ENCODE assay signal across 10 cellular contexts in genomic region chr17:40347319-40348135, GRCh38. TPM values are rescaled to one million over a fixed set of nuclear protein-coding genes. Genes with fewer than 3 reads are reported as not detected.
DNase-seq lines count a peak whose midpoint lies in the region; TF ChIP-seq lines count a peak whose summit lies in the region.
"Had no signal": no experiment of that assay in that cellular context is flagged by ENCODE, and none has a peak within 500 bp of the region (broad histone marks: within the 10 kb centered on the region; RNA-seq: fewer than 3 reads in every experiment).

No MANE protein-coding gene starts in this region.

- no peaks in the 10 kb centered on the region for H3K27me3 ChIP-seq in liver (ENCODE audit: control insufficient read depth in 4 of 4, insufficient read depth in 4 of 4, low read length in 3 of 4)

- no peak overlapping the region for H3K9ac ChIP-seq in liver (ENCODE audit: low read depth in 1 of 2, low read length in 2 of 2)

- POLR2A ChIA-PET in HEK293T (lab: Yijun Ruan, JAX), result no interaction called here

- WGBS in liver, result 50% methylated on average over 9 of the region's 9 CpGs

- DNase-seq in LHCN-M2 (ENCODE audit: low read depth), result peak; percentile 36
- peak in 41 of 56 donors; percentile 26 to 82 (median 53) for DNase-seq in amygdala (lab: John Stamatoyannopoulos, UW)
- DNase-seq in SIG-M5 treated with dmso at 0.1 percent for 504 hours (lab: John Stamatoyannopoulos, UW; ENCODE audit: unreplicated experiment), result no peak
- no peak for DNase-seq in SK-N-DZ (ENCODE audit: low spot score)
- DNase-seq in HEK293T (ENCODE audit: extremely low spot score), result no peak
- DNase-seq in NCI-H2196 treated with DMSO at 0.1 percent for 48 hours (lab: John Stamatoyannopoulos, UW; ENCODE audit: unreplicated experiment), result no peak
- DNase-seq: NCI-H1105 had no signal

- H3K27ac ChIP-seq in liver (ENCODE audit: low read depth in 1 of 2, low read length in 2 of 2) (peak overlapping the region; percentile 97 to 99), skin epidermis (peak overlapping the region in 19 of 21 experiments; percentile 3 to 96 (median 85))

- H3K4me1 ChIP-seq in liver (ENCODE audit: control insufficient read depth in 4 of 4, insufficient read depth in 4 of 4, low read length in 3 of 4), result peaks cover 47 to 97% (median 91%) of the 10 kb centered on the region in 4 donors

- no peak for TF ChIP-seq CTCF in liver (IDR thresholded peaks at IDR 0.05; ENCODE audit: low read depth, low read length, missing input control)

- CTCF ChIA-PET in HEK293T (lab: Yijun Ruan, JAX), result interaction anchor here (0.8 kb wide), 1 partner anchor 44 kb away, joined by 4 read pairs; no protein-coding TSS in a partner anchor

- H3K4me3 ChIP-seq in liver (ENCODE audit: low read depth in 1 of 3, low read length in 3 of 3) (no peak overlapping the region), skin epidermis (no peak overlapping the region)

- no peaks in the 10 kb centered on the region for H3K9me3 ChIP-seq in liver (ENCODE audit: control insufficient read depth in 4 of 4, low read length in 3 of 4)

- peaks cover 0 to 4% (median 2%) of the 10 kb centered on the region in 4 donors for H3K36me3 ChIP-seq in liver (ENCODE audit: control insufficient read depth in 4 of 4, insufficient read depth in 3 of 4, low read depth in 1 of 4, low read length in 3 of 4)

- no peak for TF ChIP-seq RAD21 in liver (IDR thresholded peaks at IDR 0.05)

TF ChIP-seq in liver, 16 proteins besides CTCF, POLR2A, EP300 and RAD21 (continues in another document):
- TF ChIP-seq REST (IDR thresholded peaks at IDR 0.05), result no peak
- no peak for TF ChIP-seq MAX (IDR thresholded peaks at IDR 0.05)
- TF ChIP-seq JUND (IDR thresholded peaks at IDR 0.05), result no peak
- no peak for TF ChIP-seq TAF1 (conservative IDR thresholded peaks at IDR 0.05)
- no peak for TF ChIP-seq FOXA1 (IDR thresholded peaks at IDR 0.05)
- no peak for TF ChIP-seq YY1 (IDR thresholded peaks at IDR 0.05)
- TF ChIP-seq HNF4G (IDR thresholded peaks at IDR 0.05), result no peak
- TF ChIP-seq RXRA (IDR thresholded peaks at IDR 0.05), result no peak

TF ChIP-seq in HEK293T, 16 proteins besides CTCF, POLR2A, EP300 and RAD21:
- TF ChIP-seq CTBP1 (IDR thresholded peaks at IDR 0.05; ENCODE audit: borderline replicate concordance) (no peak), HDGF (IDR thresholded peaks at IDR 0.05; ENCODE audit: borderline replicate concordance) (no peak), ELF4 (IDR thresholded peaks at IDR 0.05) (no peak), FOXK2 (IDR thresholded peaks at IDR 0.05) (no peak)

RNA-seq across cellular contexts. Expression of gene GJD3, which starts 17.0 kb away (rescaled TPM):
- total RNA-seq in LHCN-M2 (2014; rRNA removed) (not detected in 2 replicates), liver (under 1 TPM; 0.47 to 0.59 TPM)
- 0.19 TPM for polyA plus RNA-seq in LHCN-M2 (2012)
- under 1 TPM in 1 of 2 donors, not detected in 1; 0.48 TPM for polyA plus RNA-seq in liver
- polyA plus RNA-seq in SK-N-DZ (2014; cell fraction: cytosol; rRNA removed), result 0.30 TPM in 1 of 2 replicates, not detected in the other
- not detected in 2 replicates for polyA plus RNA-seq in SK-N-DZ (2014; cell fraction: nucleus; rRNA removed)
- total RNA-seq: H4 had no signal

RNA-seq across cellular contexts. Expression of gene RARA, which starts 38.5 kb away (rescaled TPM):
- total RNA-seq in LHCN-M2 (2014; rRNA removed) (24.2 and 29.6 TPM in 2 replicates), liver (10 to 100 TPM in 1 of 2 donors, 1 to 10 TPM in 1; 8.7 to 12.9 TPM)
- polyA plus RNA-seq in LHCN-M2 (2012), result 38.8 TPM
- 10 to 100 TPM in 1 of 2 donors, 1 to 10 TPM in 1; 6.6 to 26.2 TPM for polyA plus RNA-seq in liver
- 42.3 and 43.5 TPM in 2 replicates for polyA plus RNA-seq in SK-N-DZ (2014; cell fraction: cytosol; rRNA removed)
- 27.0 and 42.6 TPM in 2 replicates for polyA plus RNA-seq in SK-N-DZ (2014; cell fraction: nucleus; rRNA removed)

RNA-seq across cellular contexts. Expression of gene CDC6, which starts 59.8 kb away (rescaled TPM):
- total RNA-seq in LHCN-M2 (2014; rRNA removed), result 43.2 and 46.6 TPM in 2 replicates
- polyA plus RNA-seq in LHCN-M2 (2012), result 22.5 TPM
- total RNA-seq in liver, result 10 to 100 TPM in 1 of 2 donors, 1 to 10 TPM in 1; 2.3 to 16.5 TPM
- 1 to 10 TPM in 1 of 2 donors, under 1 TPM in 1; 0.54 to 2.6 TPM for polyA plus RNA-seq in liver
- 87.3 and 102 TPM in 2 replicates for polyA plus RNA-seq in SK-N-DZ (2014; cell fraction: cytosol; rRNA removed)
- 47.1 and 49.5 TPM in 2 replicates for polyA plus RNA-seq in SK-N-DZ (2014; cell fraction: nucleus; rRNA removed)

Comparison
In these comparisons a context has a peak if more than half of its experiments do, and no peak if none do; other contexts are left out.
1. DNase-seq: peak in LHCN-M2 (single experiment) and amygdala (41 of 56); none in SIG-M5 treated with dmso at 0.1 percent for 504 hours (single experiment), SK-N-DZ (single experiment), HEK293T (single experiment) and NCI-H2196 treated with DMSO at 0.1 percent for 48 hours (single experiment).